8 cellular contexts compared by ENCODE assay signal in genomic region chr11:123577081-123577598, GRCh38.
DNase-seq lines count a peak whose midpoint lies in the region; ATAC-seq and TF ChIP-seq lines count a peak whose summit lies in the region.

No MANE protein-coding gene starts in this region.

- H3K4me3 ChIP-seq in AG04450 (ENCODE audit: low read depth, low read length): no peak overlapping the region
- H3K4me3 ChIP-seq in fibroblast of the aortic adventitia (ENCODE audit: low read depth, low read length): no peak overlapping the region
- H3K4me3 ChIP-seq in thyroid gland (replicated peaks in 1 of 3): no peak overlapping the region

- TF ChIP-seq CTCF in AG04450 (IDR thresholded peaks at IDR 0.05; ENCODE audit: low read depth, low read length) (peak; percentile 92), fibroblast of the aortic adventitia (IDR thresholded peaks at IDR 0.05; ENCODE audit: insufficient read depth, low read length) (peak; percentile 95), thyroid gland (IDR thresholded peaks at IDR 0.05) (peak; percentile 86 to 94 (median 90))

- no peak overlapping the region for H3K27ac ChIP-seq in AG04450 (ENCODE audit: low read depth, low read length)
- no peak overlapping the region for H3K27ac ChIP-seq in thyroid gland

- CTCF ChIA-PET in AG04450 (lab: Charles Lee): interaction anchor here (0.6 to 4.7 kb wide), 32 partner anchors 9 to 524 kb away, joined by 3 to 60 read pairs (median 5); no protein-coding TSS in a partner anchor

- H3K36me3 ChIP-seq in thyroid gland: no peaks in the 10 kb centered on the region

- ATAC-seq in GM18498 (IDR thresholded peaks at IDR 0.05; ENCODE audit: unreplicated experiment) (peak; percentile 69), HG03342 (IDR thresholded peaks at IDR 0.05; ENCODE audit: unreplicated experiment) (peak; percentile 66)

- POLR2A ChIA-PET in AG04450 (lab: Yijun Ruan, JAX): no interaction called here

- peaks cover 0 to 4% of the 10 kb centered on the region in 2 donors for H3K4me1 ChIP-seq in thyroid gland

- intact Hi-C loops in thyroid gland (cut with DNase I): loop anchor here (5.0 kb wide), 1 partner anchor 65 kb away; no protein-coding TSS in a partner anchor

- no peak for DNase-seq in AG04450 (ENCODE audit: low read depth, low spot score)
- DNase-seq in RKO (ENCODE audit: low spot score): peak; percentile 33
- peak; percentile 87 for DNase-seq in activated effector memory CD4-positive, alpha-beta T cell treated with anti-CD3 and anti-CD28 coated beads, Interleukin-2, amount 50 U/mL, for 16 hours
- DNase-seq in fibroblast of the aortic adventitia (ENCODE audit: low read depth): peak; percentile 50
- DNase-seq in nucleus accumbens (lab: John Stamatoyannopoulos, UW): peak in 47 of 56 donors; percentile 8 to 82 (median 45)
- DNase-seq in thyroid gland: peak; percentile 73 to 74

- H3K27me3 ChIP-seq in AG04450 (ENCODE audit: control insufficient read depth, insufficient read depth, low read length) (peaks cover 8% of the 10 kb centered on the region), thyroid gland (no peaks in the 10 kb centered on the region)

- H3K9me3 ChIP-seq in AG04450 (ENCODE audit: control insufficient read depth, insufficient read depth, low read length) (no peaks in the 10 kb centered on the region; the same call in 1 of the 2 replicates), thyroid gland (no peaks in the 10 kb centered on the region)

- TF ChIP-seq POLR2A in thyroid gland (IDR thresholded peaks at IDR 0.05): no peak

- 53 to 55% methylated on average over 37 of the region's 37 CpGs for WGBS in thyroid gland, 2 donors
